In genomic region chr1:212791676-212792395, GRCh38 we compare ENCODE assay signal across 1 cellular context.
A peak's percentile ranks its signal among the peaks of the same experiment; 100 is the strongest.
TF ChIP-seq lines count a peak whose summit lies in the region.

TSS of gene NSL1 (minus strand) at chr1:212791777. CDS start at chr1:212791763, 14 bp downstream.
TSS of gene TATDN3 (plus strand) at chr1:212791894. CDS start at chr1:212791922, 28 bp downstream.

TF ChIP-seq in K562, 482 proteins besides CTCF, POLR2A, EP300 and RAD21 (continued from another document and continues in another):
- TF ChIP-seq HBP1 (CRISPR knock-in tag; IDR thresholded peaks at IDR 0.05) (no peak), RBFOX2 (IDR thresholded peaks at IDR 0.05; ENCODE audit: low read depth, low read length) (peak; percentile 100), E2F6 (IDR thresholded peaks at IDR 0.05; ENCODE audit: borderline replicate concordance in 1 of 2, extremely low read depth in 1 of 2, insufficient read depth in 1 of 2, insufficient read length in 1 of 2, low read depth in 1 of 2, low read length in 1 of 2, poor library complexity in 1 of 2, severe bottlenecking in 1 of 2) (peak; percentile 61 to 64), CHCHD3 (CRISPR knock-in tag; IDR thresholded peaks at IDR 0.05) (peak; percentile 53; the same call in 1 of the 2 replicates), RNF2 (IDR thresholded peaks at IDR 0.05) (peak; percentile 94), ZNF668 (CRISPR knock-in tag; IDR thresholded peaks at IDR 0.05) (peak; percentile 43; the same call in 1 of the 2 replicates), CHD2 (IDR thresholded peaks at IDR 0.05; ENCODE audit: low read depth, low read length) (peak; percentile 55; the same call in 1 of the 2 replicates), CXXC5 (CRISPR knock-in tag; IDR thresholded peaks at IDR 0.05) (peak; percentile 96), ZNF449 (CRISPR knock-in tag; IDR thresholded peaks at IDR 0.05) (no peak), ZNF398 (CRISPR knock-in tag; IDR thresholded peaks at IDR 0.05) (no peak), FOXJ2 (tag; IDR thresholded peaks at IDR 0.05) (no peak; the same call in 1 of the 2 replicates), STAG1 (CRISPR knock-in tag; IDR thresholded peaks at IDR 0.05; ENCODE audit: borderline replicate concordance) (no peak; the same call in 1 of the 2 replicates), ZNF431 (CRISPR knock-in tag; IDR thresholded peaks at IDR 0.05) (peak; percentile 61), PHF20 (IDR thresholded peaks at IDR 0.05; ENCODE audit: partially characterized antibody) (peak; percentile 89), NCOA1 (IDR thresholded peaks at IDR 0.05; ENCODE audit: low read depth) (peak; percentile 99), CBX5 (IDR thresholded peaks at IDR 0.05; ENCODE audit: borderline replicate concordance, low read depth) (peak; percentile 66), MYNN (IDR thresholded peaks at IDR 0.05) (peak; percentile 86), MYNN (CRISPR knock-in tag; IDR thresholded peaks at IDR 0.05) (no peak), ZBTB40 (IDR thresholded peaks at IDR 0.05) (peak; percentile 99), ZBTB40 (CRISPR knock-in tag; IDR thresholded peaks at IDR 0.05) (no peak), TBL1XR1 (IDR thresholded peaks at IDR 0.05; ENCODE audit: low read length in 2 of 2) (peak; percentile 60 to 92; a peak in 2 of 4 replicates), THRA (IDR thresholded peaks at IDR 0.05) (no peak), CUX1 (CRISPR knock-in tag; IDR thresholded peaks at IDR 0.05) (no peak), PCBP2 (IDR thresholded peaks at IDR 0.05; ENCODE audit: low read depth, low read length, poor library complexity, severe bottlenecking) (no peak), ZNF511 (CRISPR knock-in tag; IDR thresholded peaks at IDR 0.05) (peak; percentile 95), ZNF146 (CRISPR knock-in tag; IDR thresholded peaks at IDR 0.05; ENCODE audit: unreplicated experiment) (no peak), CTCFL (IDR thresholded peaks at IDR 0.05; ENCODE audit: borderline replicate concordance, insufficient read depth, low read depth, low read length, poor library complexity, severe bottlenecking) (no peak), POLR2G (IDR thresholded peaks at IDR 0.05; ENCODE audit: low read depth, low read length) (peak; percentile 98), CBFB (CRISPR knock-in tag; IDR thresholded peaks at IDR 0.05) (peak; percentile 93; the same call in 1 of the 2 replicates), SMAD3 (CRISPR knock-in tag; conservative IDR thresholded peaks at IDR 0.05) (peak; percentile 48)
